2 cellular contexts compared by ENCODE assay signal in the genomic region with DNA sequence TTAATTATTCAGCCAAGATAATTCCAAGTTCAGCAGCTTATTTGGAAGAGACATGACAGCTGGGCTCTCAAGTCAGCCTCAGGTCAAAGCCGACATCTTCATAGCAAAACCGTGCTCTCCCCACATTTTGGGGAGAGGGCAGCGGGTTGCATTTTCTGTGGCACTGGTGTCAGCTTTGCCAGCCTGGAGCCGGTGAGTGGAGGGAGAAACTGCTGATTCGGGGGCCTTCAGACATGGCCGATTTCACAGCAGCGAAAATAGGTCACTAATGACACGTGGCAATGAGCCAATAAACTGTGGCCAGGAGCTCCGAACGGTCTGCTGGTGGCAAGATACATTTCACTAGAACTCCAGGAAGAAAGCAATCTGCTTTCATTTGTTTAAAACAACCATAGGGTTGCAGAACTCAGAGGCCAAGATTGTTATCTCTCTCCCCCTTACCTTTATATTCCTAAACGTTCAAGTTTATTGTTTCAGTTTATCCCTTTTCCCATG.
TF ChIP-seq lines count a peak whose summit lies in the region.

No MANE protein-coding gene starts in this region.

TF ChIP-seq in HCT116, 20 proteins besides CTCF, POLR2A, EP300 and RAD21:
- TF ChIP-seq JUND (IDR thresholded peaks at IDR 0.05), result no peak
TF ChIP-seq in HCT116: peak in this region for 0.

TF ChIP-seq in H1, 55 proteins besides CTCF, POLR2A, EP300 and RAD21:
- TF ChIP-seq JUN (IDR thresholded peaks at IDR 0.05; ENCODE audit: low read depth, low read length) (no peak), FOSL1 (IDR thresholded peaks at IDR 0.05; ENCODE audit: insufficient read depth, low read depth, low read length) (no peak), GTF2F1 (IDR thresholded peaks at IDR 0.05; ENCODE audit: borderline replicate concordance, low read depth, low read length) (no peak), SIX5 (IDR thresholded peaks at IDR 0.05; ENCODE audit: low read depth, low read length) (no peak), CREB1 (IDR thresholded peaks at IDR 0.05) (no peak), PHF8 (conservative IDR thresholded peaks at IDR 0.05; ENCODE audit: low read depth, low read length) (no peak), KDM1A (IDR thresholded peaks at IDR 0.05; ENCODE audit: borderline replicate concordance, low read length) (no peak), POU5F1 (IDR thresholded peaks at IDR 0.05; ENCODE audit: low read depth, low read length) (no peak), GABPA (IDR thresholded peaks at IDR 0.05; ENCODE audit: borderline replicate concordance, insufficient read depth, low read length) (no peak), BRCA1 (IDR thresholded peaks at IDR 0.05; ENCODE audit: low read depth, low read length) (no peak), CEBPB (IDR thresholded peaks at IDR 0.05; ENCODE audit: low read depth, low read length) (no peak), RNF2 (IDR thresholded peaks at IDR 0.05; ENCODE audit: borderline replicate concordance, low read depth, low read length, missing control alignments, poor library complexity, severe bottlenecking) (no peak), SP4 (IDR thresholded peaks at IDR 0.05; ENCODE audit: low read length) (no peak), TBP (IDR thresholded peaks at IDR 0.05; ENCODE audit: low read depth, low read length) (no peak), KDM5A (IDR thresholded peaks at IDR 0.05; ENCODE audit: low read length) (no peak), CHD1 (IDR thresholded peaks at IDR 0.05; ENCODE audit: low read depth, low read length) (no peak), TAF7 (optimal IDR thresholded peaks at IDR 0.05; ENCODE audit: borderline replicate concordance, low read depth, low read length) (no peak)
- TF ChIP-seq, protein P1, sequence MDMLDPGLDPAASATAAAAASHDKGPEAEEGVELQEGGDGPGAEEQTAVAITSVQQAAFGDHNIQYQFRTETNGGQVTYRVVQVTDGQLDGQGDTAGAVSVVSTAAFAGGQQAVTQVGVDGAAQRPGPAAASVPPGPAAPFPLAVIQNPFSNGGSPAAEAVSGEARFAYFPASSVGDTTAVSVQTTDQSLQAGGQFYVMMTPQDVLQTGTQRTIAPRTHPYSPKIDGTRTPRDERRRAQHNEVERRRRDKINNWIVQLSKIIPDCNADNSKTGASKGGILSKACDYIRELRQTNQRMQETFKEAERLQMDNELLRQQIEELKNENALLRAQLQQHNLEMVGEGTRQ (IDR thresholded peaks at IDR 0.05; ENCODE audit: low read length), result no peak
- TF ChIP-seq, protein P2, sequence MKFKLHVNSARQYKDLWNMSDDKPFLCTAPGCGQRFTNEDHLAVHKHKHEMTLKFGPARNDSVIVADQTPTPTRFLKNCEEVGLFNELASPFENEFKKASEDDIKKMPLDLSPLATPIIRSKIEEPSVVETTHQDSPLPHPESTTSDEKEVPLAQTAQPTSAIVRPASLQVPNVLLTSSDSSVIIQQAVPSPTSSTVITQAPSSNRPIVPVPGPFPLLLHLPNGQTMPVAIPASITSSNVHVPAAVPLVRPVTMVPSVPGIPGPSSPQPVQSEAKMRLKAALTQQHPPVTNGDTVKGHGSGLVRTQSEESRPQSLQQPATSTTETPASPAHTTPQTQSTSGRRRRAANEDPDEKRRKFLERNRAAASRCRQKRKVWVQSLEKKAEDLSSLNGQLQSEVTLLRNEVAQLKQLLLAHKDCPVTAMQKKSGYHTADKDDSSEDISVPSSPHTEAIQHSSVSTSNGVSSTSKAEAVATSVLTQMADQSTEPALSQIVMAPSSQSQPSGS (IDR thresholded peaks at IDR 0.05; ENCODE audit: low read length), result no peak
